8 cellular contexts compared by ENCODE assay signal in the genomic region with DNA sequence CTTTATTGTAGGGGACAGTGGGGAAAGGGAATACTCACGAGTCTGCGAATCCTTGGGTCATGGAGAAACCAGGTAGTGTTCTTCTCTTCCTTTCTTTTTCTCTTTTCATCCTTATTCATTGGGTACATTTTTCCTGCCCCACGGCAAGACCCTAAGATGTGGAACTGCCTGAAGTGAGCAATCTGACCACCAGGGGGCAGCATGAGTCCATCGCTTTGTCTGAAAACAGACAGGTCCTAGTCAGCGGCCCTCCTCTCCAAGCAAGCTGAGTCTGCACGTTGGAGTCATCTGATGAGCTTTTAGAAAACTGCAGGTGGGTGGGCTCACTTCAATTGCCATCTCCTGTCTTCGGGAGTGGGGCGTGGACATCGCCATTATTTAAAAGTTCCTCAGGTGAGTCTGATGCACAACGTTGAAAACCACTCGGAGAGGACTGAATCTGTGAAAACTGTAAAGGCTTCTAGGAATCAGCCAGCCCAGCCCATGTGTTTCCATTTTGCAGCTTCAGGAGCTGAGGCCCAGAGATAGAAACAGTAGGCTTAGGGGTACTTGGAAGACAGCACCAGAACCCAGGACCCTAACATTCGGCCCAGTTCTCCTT. TPM values are rescaled to one million over a fixed set of nuclear protein-coding genes. Genes with fewer than 3 reads are reported as not detected.
DNase-seq lines count a peak whose midpoint lies in the region; ATAC-seq and TF ChIP-seq lines count a peak whose summit lies in the region.

No MANE protein-coding gene starts in this region.

- no peak overlapping the region for H3K4me2 ChIP-seq in SK-N-SH

- H3K9me3 ChIP-seq in SK-N-SH, result no peaks in the 10 kb centered on the region

- DNase-seq in COLO668 (lab: John Stamatoyannopoulos, UW; ENCODE audit: unreplicated experiment) (peak; percentile 73), NCI-H1092 treated with DMSO at 0.1 percent for 48 hours (lab: John Stamatoyannopoulos, UW) (peak; percentile 70), SK-N-SH (peak; percentile 71), Right ventricle myocardium inferior (ENCODE audit: missing footprints) (peak; percentile 81), posterior cingulate gyrus (peak; percentile 72 to 98 (median 92)), ureter (ENCODE audit: low spot score) (peak; percentile 84)
- DNase-seq in activated naive CD4-positive, alpha-beta T cell treated with anti-CD3 and anti-CD28 coated beads, Interleukin-2, amount 50 U/mL, for 16 hours, result peak; percentile 86

- no peaks in the 10 kb centered on the region for H3K9me2 ChIP-seq in SK-N-SH

- CTCF ChIA-PET in SK-N-SH (lab: Yijun Ruan, JAX), result interaction anchor here (0.6 to 8.2 kb wide), 42 partner anchors 10 to 646 kb away, joined by 3 to 213 read pairs (median 4); partner anchors contain the start of gene FBXO3

- intact Hi-C loops in Right ventricle myocardium inferior (cut with DNase I), result loop anchor here (1.0 to 10.0 kb wide), 2 partner anchors 21 to 444 kb away; no protein-coding TSS in a partner anchor
- intact Hi-C loops in posterior cingulate gyrus (cut with DNase I), result loop anchor here (1.0 kb wide), 1 partner anchor 21 kb away; no protein-coding TSS in a partner anchor

- no peaks in the 10 kb centered on the region for H4K20me1 ChIP-seq in SK-N-SH (ENCODE audit: insufficient read depth)

- no peaks in the 10 kb centered on the region for H3F3A ChIP-seq in SK-N-SH (replicated peaks; ENCODE audit: insufficient read depth)

- no peaks in the 10 kb centered on the region; a peak in 2 of 4 replicates for H3K4me1 ChIP-seq in SK-N-SH (ENCODE audit: control insufficient read depth in 1 of 2, insufficient read depth in 2 of 2, low read depth in 1 of 2, low read length in 1 of 2)

- peak overlapping the region in 1 of 2 experiments; percentile 25; a peak in 1 of 4 replicates for H3K4me3 ChIP-seq in SK-N-SH (ENCODE audit: low read depth in 2 of 2, low read length in 1 of 2)

- no peaks in the 10 kb centered on the region for H3K79me2 ChIP-seq in SK-N-SH (ENCODE audit: insufficient read depth)

- H3K27me3 ChIP-seq in SK-N-SH (ENCODE audit: insufficient read depth), result peaks cover 6% of the 10 kb centered on the region; the same call in 1 of the 2 replicates

- H3K27ac ChIP-seq in SK-N-SH (ENCODE audit: low read depth in 2 of 2, low read length in 1 of 2), result no peak overlapping the region

- 23% methylated on average over 12 of the region's 12 CpGs for WGBS in SK-N-SH (ENCODE audit: low lambda C conversion rate)

- peak; percentile 88 for TF ChIP-seq CTCF in SK-N-SH (IDR thresholded peaks at IDR 0.05)

- no peak for TF ChIP-seq EP300 in SK-N-SH (IDR thresholded peaks at IDR 0.05; ENCODE audit: borderline replicate concordance in 1 of 2, low read depth in 1 of 2, low read length in 1 of 2)

- TF ChIP-seq RAD21 in SK-N-SH (IDR thresholded peaks at IDR 0.05; ENCODE audit: low read length), result peak; percentile 83

- H3K9ac ChIP-seq in SK-N-SH, result no peak overlapping the region

- ATAC-seq in GM21619 (IDR thresholded peaks at IDR 0.05; ENCODE audit: unreplicated experiment) (peak; percentile 70), Right ventricle myocardium inferior (peak; percentile 81)

- no peaks in the 10 kb centered on the region for H3K36me3 ChIP-seq in SK-N-SH (replicated peaks in 1 of 2; ENCODE audit: control insufficient read depth in 1 of 2, insufficient read depth in 2 of 2, low read length in 1 of 2)

- POLR2A ChIA-PET in SK-N-SH (lab: Yijun Ruan, JAX), result no interaction called here

- H2AFZ ChIP-seq in SK-N-SH (ENCODE audit: low read depth), result peak overlapping the region; percentile 25; the same call in 1 of the 2 replicates

TF ChIP-seq in SK-N-SH, 30 proteins besides CTCF, POLR2A, EP300 and RAD21:
- no peak for TF ChIP-seq PBX3 (IDR thresholded peaks at IDR 0.05)
- 0 out of 2 replicates have a peak, but pooled peaks have one; percentile 21 for TF ChIP-seq RCOR1 (IDR thresholded peaks at IDR 0.05; ENCODE audit: low read length)
- no peak for TF ChIP-seq SIN3A (IDR thresholded peaks at IDR 0.05; ENCODE audit: borderline replicate concordance, low read depth, low read length)
- no peak for TF ChIP-seq JUND (IDR thresholded peaks at IDR 0.05)
- no peak for TF ChIP-seq NFIC (IDR thresholded peaks at IDR 0.05; ENCODE audit: borderline replicate concordance)
- TF ChIP-seq SMC3 (IDR thresholded peaks at IDR 0.05; ENCODE audit: low read depth, low read length), result peak; percentile 71
- no peak for TF ChIP-seq ELF1 (IDR thresholded peaks at IDR 0.05)
- TF ChIP-seq TCF12 (IDR thresholded peaks at IDR 0.05), result no peak
- TF ChIP-seq, protein P1, sequence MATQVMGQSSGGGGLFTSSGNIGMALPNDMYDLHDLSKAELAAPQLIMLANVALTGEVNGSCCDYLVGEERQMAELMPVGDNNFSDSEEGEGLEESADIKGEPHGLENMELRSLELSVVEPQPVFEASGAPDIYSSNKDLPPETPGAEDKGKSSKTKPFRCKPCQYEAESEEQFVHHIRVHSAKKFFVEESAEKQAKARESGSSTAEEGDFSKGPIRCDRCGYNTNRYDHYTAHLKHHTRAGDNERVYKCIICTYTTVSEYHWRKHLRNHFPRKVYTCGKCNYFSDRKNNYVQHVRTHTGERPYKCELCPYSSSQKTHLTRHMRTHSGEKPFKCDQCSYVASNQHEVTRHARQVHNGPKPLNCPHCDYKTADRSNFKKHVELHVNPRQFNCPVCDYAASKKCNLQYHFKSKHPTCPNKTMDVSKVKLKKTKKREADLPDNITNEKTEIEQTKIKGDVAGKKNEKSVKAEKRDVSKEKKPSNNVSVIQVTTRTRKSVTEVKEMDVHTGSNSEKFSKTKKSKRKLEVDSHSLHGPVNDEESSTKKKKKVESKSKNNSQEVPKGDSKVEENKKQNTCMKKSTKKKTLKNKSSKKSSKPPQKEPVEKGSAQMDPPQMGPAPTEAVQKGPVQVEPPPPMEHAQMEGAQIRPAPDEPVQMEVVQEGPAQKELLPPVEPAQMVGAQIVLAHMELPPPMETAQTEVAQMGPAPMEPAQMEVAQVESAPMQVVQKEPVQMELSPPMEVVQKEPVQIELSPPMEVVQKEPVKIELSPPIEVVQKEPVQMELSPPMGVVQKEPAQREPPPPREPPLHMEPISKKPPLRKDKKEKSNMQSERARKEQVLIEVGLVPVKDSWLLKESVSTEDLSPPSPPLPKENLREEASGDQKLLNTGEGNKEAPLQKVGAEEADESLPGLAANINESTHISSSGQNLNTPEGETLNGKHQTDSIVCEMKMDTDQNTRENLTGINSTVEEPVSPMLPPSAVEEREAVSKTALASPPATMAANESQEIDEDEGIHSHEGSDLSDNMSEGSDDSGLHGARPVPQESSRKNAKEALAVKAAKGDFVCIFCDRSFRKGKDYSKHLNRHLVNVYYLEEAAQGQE (IDR thresholded peaks at IDR 0.05; ENCODE audit: low read depth, low read length), result no peak
- TF ChIP-seq, protein P2, sequence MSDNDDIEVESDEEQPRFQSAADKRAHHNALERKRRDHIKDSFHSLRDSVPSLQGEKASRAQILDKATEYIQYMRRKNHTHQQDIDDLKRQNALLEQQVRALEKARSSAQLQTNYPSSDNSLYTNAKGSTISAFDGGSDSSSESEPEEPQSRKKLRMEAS (IDR thresholded peaks at IDR 0.05; ENCODE audit: low read depth), result no peak
- no peak for TF ChIP-seq YY1 (IDR thresholded peaks at IDR 0.05; ENCODE audit: low read depth)
- no peak for TF ChIP-seq GABPA (IDR thresholded peaks at IDR 0.05; ENCODE audit: low read depth)
- no peak for TF ChIP-seq TEAD4 (IDR thresholded peaks at IDR 0.05; ENCODE audit: borderline replicate concordance, insufficient read depth)
- no peak for TF ChIP-seq POLR2AphosphoS5 (IDR thresholded peaks at IDR 0.05; ENCODE audit: low read depth, low read length)
- no peak for TF ChIP-seq USF1 (IDR thresholded peaks at IDR 0.05; ENCODE audit: borderline replicate concordance, low read depth)
- TF ChIP-seq FOXJ3 (CRISPR knock-in tag; IDR thresholded peaks at IDR 0.05), result no peak

RNA-seq across cellular contexts. Expression of gene FBXO3, which starts 34.0 kb away (rescaled TPM):
- polyA plus RNA-seq in SK-N-SH (2012; rRNA removed), result 17.9 and 27.0 TPM in 2 replicates
- 21.6 and 26.1 TPM in 2 replicates for polyA plus RNA-seq in SK-N-SH (2012; cell fraction: cytosol; rRNA removed)
- 8.6 and 26.3 TPM in 2 replicates for polyA plus RNA-seq in SK-N-SH (2012; cell fraction: nucleus; rRNA removed)
- total RNA-seq in Right ventricle myocardium inferior, result 46.4 TPM
- 36.5 TPM for total RNA-seq in ureter
